Comparison of ENCODE assay signal across 1 cellular context in genomic region chr19:41363753-41364545, GRCh38.
A peak's percentile ranks its signal among the peaks of the same experiment; 100 is the strongest.
TF ChIP-seq lines count a peak whose summit lies in the region.

A gene with protein sequence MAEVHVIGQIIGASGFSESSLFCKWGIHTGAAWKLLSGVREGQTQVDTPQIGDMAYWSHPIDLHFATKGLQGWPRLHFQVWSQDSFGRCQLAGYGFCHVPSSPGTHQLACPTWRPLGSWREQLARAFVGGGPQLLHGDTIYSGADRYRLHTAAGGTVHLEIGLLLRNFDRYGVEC (minus strand): TSS chr19:41364149. CDS start chr19:41363519, 630 bp downstream.

TF ChIP-seq in GM12878, 131 proteins besides CTCF, POLR2A, EP300 and RAD21 (continued from another document and continues in another):
- TF ChIP-seq ZBTB33 (IDR thresholded peaks at IDR 0.05) (no peak), CREM (IDR thresholded peaks at IDR 0.05; ENCODE audit: low read depth) (peak; percentile 59), SMC3 (IDR thresholded peaks at IDR 0.05; ENCODE audit: borderline replicate concordance, low read length) (no peak), CBX5 (IDR thresholded peaks at IDR 0.05; ENCODE audit: low read depth) (no peak), GABPA (IDR thresholded peaks at IDR 0.05; ENCODE audit: low read depth) (no peak), NR2C1 (IDR thresholded peaks at IDR 0.05) (peak; percentile 87), CHD2 (IDR thresholded peaks at IDR 0.05; ENCODE audit: borderline replicate concordance, low read depth, low read length) (peak; percentile 80), BMI1 (IDR thresholded peaks at IDR 0.05; ENCODE audit: borderline replicate concordance) (peak; percentile 97), JUND (IDR thresholded peaks at IDR 0.05; ENCODE audit: low read depth, low read length) (no peak), SREBF1 (IDR thresholded peaks at IDR 0.05; ENCODE audit: low read length) (no peak), NFIC (IDR thresholded peaks at IDR 0.05; ENCODE audit: low read depth, low read length) (no peak), KLF5 (IDR thresholded peaks at IDR 0.05; ENCODE audit: partially characterized antibody) (peak; percentile 33), USF1 (IDR thresholded peaks at IDR 0.05; ENCODE audit: borderline replicate concordance, extremely low read length, insufficient read depth, low read depth, low read length) (no peak), FOXK2 (IDR thresholded peaks at IDR 0.05) (no peak), FOS (IDR thresholded peaks at IDR 0.05; ENCODE audit: borderline replicate concordance, extremely low read depth, insufficient read length) (no peak), LARP7 (IDR thresholded peaks at IDR 0.05) (no peak), IRF5 (IDR thresholded peaks at IDR 0.05; ENCODE audit: borderline replicate concordance) (no peak), SP1 (IDR thresholded peaks at IDR 0.05; ENCODE audit: low read depth, low read length) (peak; percentile 61), SIN3A (IDR thresholded peaks at IDR 0.05; ENCODE audit: low read depth, low read length) (peak; percentile 74), HDAC6 (IDR thresholded peaks at IDR 0.05; ENCODE audit: unreplicated experiment) (no peak), BACH1 (IDR thresholded peaks at IDR 0.05; ENCODE audit: borderline replicate concordance) (peak; percentile 15; the same call in 1 of the 2 replicates), NR2F1 (conservative IDR thresholded peaks at IDR 0.05) (no peak; the same call in 1 of the 2 replicates), MYC (IDR thresholded peaks at IDR 0.05; ENCODE audit: insufficient read depth, insufficient read length, insufficient replicate concordance, low read length, severe bottlenecking) (no peak), TARDBP (IDR thresholded peaks at IDR 0.05; ENCODE audit: borderline replicate concordance) (peak; percentile 77), RELB (IDR thresholded peaks at IDR 0.05; ENCODE audit: low read depth) (peak; percentile 71; the same call in 1 of the 2 replicates), BHLHE40 (IDR thresholded peaks at IDR 0.05; ENCODE audit: borderline replicate concordance in 1 of 2, low read depth in 2 of 2, low read length in 1 of 2) (no peak), E4F1 (IDR thresholded peaks at IDR 0.05; ENCODE audit: borderline replicate concordance, partially characterized antibody) (peak; percentile 85), ETV6 (conservative IDR thresholded peaks at IDR 0.05 in 1 of 2, IDR thresholded peaks at IDR 0.05 in 1 of 2; ENCODE audit: borderline replicate concordance in 1 of 2, low read depth in 1 of 2) (no peak), YBX1 (IDR thresholded peaks at IDR 0.05) (no peak), IKZF1 (conservative IDR thresholded peaks at IDR 0.05) (peak; percentile 77; the same call in 1 of the 2 replicates), SREBF2 (IDR thresholded peaks at IDR 0.05; ENCODE audit: low read length) (no peak), RCOR1 (conservative IDR thresholded peaks at IDR 0.05; ENCODE audit: low read depth, low read length) (no peak)
- TF ChIP-seq, protein P1, sequence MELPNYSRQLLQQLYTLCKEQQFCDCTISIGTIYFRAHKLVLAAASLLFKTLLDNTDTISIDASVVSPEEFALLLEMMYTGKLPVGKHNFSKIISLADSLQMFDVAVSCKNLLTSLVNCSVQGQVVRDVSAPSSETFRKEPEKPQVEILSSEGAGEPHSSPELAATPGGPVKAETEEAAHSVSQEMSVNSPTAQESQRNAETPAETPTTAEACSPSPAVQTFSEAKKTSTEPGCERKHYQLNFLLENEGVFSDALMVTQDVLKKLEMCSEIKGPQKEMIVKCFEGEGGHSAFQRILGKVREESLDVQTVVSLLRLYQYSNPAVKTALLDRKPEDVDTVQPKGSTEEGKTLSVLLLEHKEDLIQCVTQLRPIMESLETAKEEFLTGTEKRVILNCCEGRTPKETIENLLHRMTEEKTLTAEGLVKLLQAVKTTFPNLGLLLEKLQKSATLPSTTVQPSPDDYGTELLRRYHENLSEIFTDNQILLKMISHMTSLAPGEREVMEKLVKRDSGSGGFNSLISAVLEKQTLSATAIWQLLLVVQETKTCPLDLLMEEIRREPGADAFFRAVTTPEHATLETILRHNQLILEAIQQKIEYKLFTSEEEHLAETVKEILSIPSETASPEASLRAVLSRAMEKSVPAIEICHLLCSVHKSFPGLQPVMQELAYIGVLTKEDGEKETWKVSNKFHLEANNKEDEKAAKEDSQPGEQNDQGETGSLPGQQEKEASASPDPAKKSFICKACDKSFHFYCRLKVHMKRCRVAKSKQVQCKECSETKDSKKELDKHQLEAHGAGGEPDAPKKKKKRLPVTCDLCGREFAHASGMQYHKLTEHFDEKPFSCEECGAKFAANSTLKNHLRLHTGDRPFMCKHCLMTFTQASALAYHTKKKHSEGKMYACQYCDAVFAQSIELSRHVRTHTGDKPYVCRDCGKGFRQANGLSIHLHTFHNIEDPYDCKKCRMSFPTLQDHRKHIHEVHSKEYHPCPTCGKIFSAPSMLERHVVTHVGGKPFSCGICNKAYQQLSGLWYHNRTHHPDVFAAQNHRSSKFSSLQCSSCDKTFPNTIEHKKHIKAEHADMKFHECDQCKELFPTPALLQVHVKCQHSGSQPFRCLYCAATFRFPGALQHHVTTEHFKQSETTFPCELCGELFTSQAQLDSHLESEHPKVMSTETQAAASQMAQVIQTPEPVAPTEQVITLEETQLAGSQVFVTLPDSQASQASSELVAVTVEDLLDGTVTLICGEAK (IDR thresholded peaks at IDR 0.05; ENCODE audit: borderline replicate concordance), result peak; percentile 62; the same call in 1 of the 2 replicates
- TF ChIP-seq, protein P2, sequence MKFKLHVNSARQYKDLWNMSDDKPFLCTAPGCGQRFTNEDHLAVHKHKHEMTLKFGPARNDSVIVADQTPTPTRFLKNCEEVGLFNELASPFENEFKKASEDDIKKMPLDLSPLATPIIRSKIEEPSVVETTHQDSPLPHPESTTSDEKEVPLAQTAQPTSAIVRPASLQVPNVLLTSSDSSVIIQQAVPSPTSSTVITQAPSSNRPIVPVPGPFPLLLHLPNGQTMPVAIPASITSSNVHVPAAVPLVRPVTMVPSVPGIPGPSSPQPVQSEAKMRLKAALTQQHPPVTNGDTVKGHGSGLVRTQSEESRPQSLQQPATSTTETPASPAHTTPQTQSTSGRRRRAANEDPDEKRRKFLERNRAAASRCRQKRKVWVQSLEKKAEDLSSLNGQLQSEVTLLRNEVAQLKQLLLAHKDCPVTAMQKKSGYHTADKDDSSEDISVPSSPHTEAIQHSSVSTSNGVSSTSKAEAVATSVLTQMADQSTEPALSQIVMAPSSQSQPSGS (IDR thresholded peaks at IDR 0.05; ENCODE audit: low read length), result no peak
- TF ChIP-seq, protein P3, sequence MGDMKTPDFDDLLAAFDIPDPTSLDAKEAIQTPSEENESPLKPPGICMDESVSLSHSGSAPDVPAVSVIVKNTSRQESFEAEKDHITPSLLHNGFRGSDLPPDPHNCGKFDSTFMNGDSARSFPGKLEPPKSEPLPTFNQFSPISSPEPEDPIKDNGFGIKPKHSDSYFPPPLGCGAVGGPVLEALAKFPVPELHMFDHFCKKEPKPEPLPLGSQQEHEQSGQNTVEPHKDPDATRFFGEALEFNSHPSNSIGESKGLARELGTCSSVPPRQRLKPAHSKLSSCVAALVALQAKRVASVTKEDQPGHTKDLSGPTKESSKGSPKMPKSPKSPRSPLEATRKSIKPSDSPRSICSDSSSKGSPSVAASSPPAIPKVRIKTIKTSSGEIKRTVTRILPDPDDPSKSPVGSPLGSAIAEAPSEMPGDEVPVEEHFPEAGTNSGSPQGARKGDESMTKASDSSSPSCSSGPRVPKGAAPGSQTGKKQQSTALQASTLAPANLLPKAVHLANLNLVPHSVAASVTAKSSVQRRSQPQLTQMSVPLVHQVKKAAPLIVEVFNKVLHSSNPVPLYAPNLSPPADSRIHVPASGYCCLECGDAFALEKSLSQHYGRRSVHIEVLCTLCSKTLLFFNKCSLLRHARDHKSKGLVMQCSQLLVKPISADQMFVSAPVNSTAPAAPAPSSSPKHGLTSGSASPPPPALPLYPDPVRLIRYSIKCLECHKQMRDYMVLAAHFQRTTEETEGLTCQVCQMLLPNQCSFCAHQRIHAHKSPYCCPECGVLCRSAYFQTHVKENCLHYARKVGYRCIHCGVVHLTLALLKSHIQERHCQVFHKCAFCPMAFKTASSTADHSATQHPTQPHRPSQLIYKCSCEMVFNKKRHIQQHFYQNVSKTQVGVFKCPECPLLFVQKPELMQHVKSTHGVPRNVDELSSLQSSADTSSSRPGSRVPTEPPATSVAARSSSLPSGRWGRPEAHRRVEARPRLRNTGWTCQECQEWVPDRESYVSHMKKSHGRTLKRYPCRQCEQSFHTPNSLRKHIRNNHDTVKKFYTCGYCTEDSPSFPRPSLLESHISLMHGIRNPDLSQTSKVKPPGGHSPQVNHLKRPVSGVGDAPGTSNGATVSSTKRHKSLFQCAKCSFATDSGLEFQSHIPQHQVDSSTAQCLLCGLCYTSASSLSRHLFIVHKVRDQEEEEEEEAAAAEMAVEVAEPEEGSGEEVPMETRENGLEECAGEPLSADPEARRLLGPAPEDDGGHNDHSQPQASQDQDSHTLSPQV (IDR thresholded peaks at IDR 0.05), result peak; percentile 100
